8 cellular contexts compared by ENCODE assay signal in genomic region chr2:156400704-156401678, GRCh38. TPM values are rescaled to one million over a fixed set of nuclear protein-coding genes. Genes with fewer than 3 reads are reported as not detected.
A peak's percentile ranks its signal among the peaks of the same experiment; 100 is the strongest.
DNase-seq lines count a peak whose midpoint lies in the region; ATAC-seq and TF ChIP-seq lines count a peak whose summit lies in the region.

No MANE protein-coding gene starts in this region.

- H3K27ac ChIP-seq in PC-3 (ENCODE audit: low read length) (peak overlapping the region; percentile 91), esophagus muscularis mucosa (replicated peaks in 1 of 4) (peak overlapping the region; percentile 88 to 97 (median 92)), muscle layer of colon (ENCODE audit: low read depth, low read length) (peak overlapping the region; percentile 98)

- ATAC-seq in GM21723 (IDR thresholded peaks at IDR 0.05; ENCODE audit: unreplicated experiment) (peak; percentile 66), PC-3 (peak; percentile 73)

- 1% methylated on average over 19 of the region's 19 CpGs for WGBS in esophagus muscularis mucosa

- CTCF ChIA-PET in PC-3 (lab: Charles Lee), result no interaction called here

- peak overlapping the region; percentile 74 for H3K4me3 ChIP-seq in Jurkat, Clone E6-1 (ENCODE audit: low read length)
- peak overlapping the region; percentile 74 for H3K4me3 ChIP-seq in PC-3 (ENCODE audit: low read length)
- peak overlapping the region; percentile 59 to 76 (median 69) for H3K4me3 ChIP-seq in esophagus muscularis mucosa
- peak overlapping the region; percentile 81 to 88 for H3K4me3 ChIP-seq in muscle layer of colon (ENCODE audit: low read depth in 1 of 2, low read length in 2 of 2)

- intact Hi-C loops in PC-3 (cut with micrococcal nuclease), result loop anchor here (1.0 to 10.0 kb wide), 9 partner anchors 30 to 1026 kb away; no protein-coding TSS in a partner anchor
- intact Hi-C loops in esophagus muscularis mucosa (cut with DNase I), result loop anchor here (2.0 to 10.0 kb wide), 3 partner anchors 36 to 194 kb away; partner anchors contain the start of gene GPD2

- H3K9me2 ChIP-seq in PC-3 (replicated peaks; ENCODE audit: low read length), result no peaks in the 10 kb centered on the region

- H3K79me2 ChIP-seq in PC-3 (ENCODE audit: low read length), result no peaks in the 10 kb centered on the region

- H3K4me2 ChIP-seq in PC-3 (ENCODE audit: low read length), result peak overlapping the region; percentile 97

- H3K9ac ChIP-seq in PC-3 (ENCODE audit: low read length), result peak overlapping the region; percentile 83
- peak overlapping the region; percentile 83 for H3K9ac ChIP-seq in muscle layer of colon (ENCODE audit: low read length)

- H3K27me3 ChIP-seq in PC-3 (ENCODE audit: low read length) (no peaks in the 10 kb centered on the region), esophagus muscularis mucosa (no peaks in the 10 kb centered on the region), muscle layer of colon (ENCODE audit: control insufficient read depth in 1 of 2, insufficient read depth in 2 of 2, low read length in 2 of 2) (no peaks in the 10 kb centered on the region)

- H3K9me3 ChIP-seq in PC-3 (ENCODE audit: low read length) (no peaks in the 10 kb centered on the region), esophagus muscularis mucosa (peaks cover 0 to 4% (median 0%) of the 10 kb centered on the region in 4 donors), muscle layer of colon (ENCODE audit: low read length) (no peaks in the 10 kb centered on the region)

- TF ChIP-seq CTCF in PC-3 (conservative IDR thresholded peaks at IDR 0.05; ENCODE audit: low read depth, low read length) (no peak), esophagus muscularis mucosa (IDR thresholded peaks at IDR 0.05) (no peak)

- peak; percentile 15 for TF ChIP-seq POLR2A in esophagus muscularis mucosa (IDR thresholded peaks at IDR 0.05; ENCODE audit: low read depth)

- no peak for TF ChIP-seq EP300 in esophagus muscularis mucosa (IDR thresholded peaks at IDR 0.05)

- POLR2A ChIA-PET in PC-3 (lab: Charles Lee; ENCODE audit: unreplicated experiment), result no interaction called here

- H3F3A ChIP-seq in PC-3 (ENCODE audit: low read length, unreplicated experiment), result peaks cover 8% of the 10 kb centered on the region

- H4K20me1 ChIP-seq in PC-3 (ENCODE audit: low read length), result no peaks in the 10 kb centered on the region

- DNase-seq in DMS 273 treated with DMSO at 0.1 percent for 48 hours (lab: John Stamatoyannopoulos, UW) (peak; percentile 87), PC-3 (peak; percentile 83), esophagus muscularis mucosa (ENCODE audit: extremely low spot score) (peak; percentile 97)
- peak; percentile 74 for DNase-seq in Jurkat, Clone E6-1 (ENCODE audit: low read depth, low spot score)
- DNase-seq in activated T-cell treated with anti-CD3 and anti-CD28 coated beads, Interleukin-2, amount 50 U/mL, for 48 hours, result peak; percentile 87 to 88
- peak; percentile 65 to 79 for DNase-seq in stimulated activated CD8-positive, alpha-beta memory T cell treated with anti-CD3 and anti-CD28 coated beads, Interleukin-4, amount 100 ng/mL, for 4 hours (ENCODE audit: low read depth in 2 of 2, low spot score in 1 of 2)

- peaks cover 21% of the 10 kb centered on the region for H3K4me1 ChIP-seq in PC-3 (ENCODE audit: insufficient read depth, low read length)
- peaks cover 7 to 13% (median 9%) of the 10 kb centered on the region in 4 donors for H3K4me1 ChIP-seq in esophagus muscularis mucosa
- peaks cover 7% of the 10 kb centered on the region for H3K4me1 ChIP-seq in muscle layer of colon (ENCODE audit: insufficient read depth, low read length)

- BruUV-seq in PC-3 (replicated peaks; lab: Mats Ljungman, UMichigan), result no TSS peak

- H3K36me3 ChIP-seq in PC-3 (ENCODE audit: low read depth, low read length) (no peaks in the 10 kb centered on the region), esophagus muscularis mucosa (no peaks in the 10 kb centered on the region), muscle layer of colon (ENCODE audit: insufficient read depth, low read length) (no peaks in the 10 kb centered on the region)

- peak overlapping the region; percentile 88 for H2AFZ ChIP-seq in PC-3 (ENCODE audit: low read length)

RNA-seq across cellular contexts. Expression of gene GPD2, which starts 35.2 kb away (rescaled TPM):
- polyA plus RNA-seq in Jurkat, Clone E6-1 (2012; ENCODE audit: insufficient read depth, insufficient read length), result 8.7 TPM
- 91.3 and 107 TPM in 2 replicates for total RNA-seq in PC-3 (2014; rRNA removed)
- 10 to 100 TPM; 19.5 to 26.0 (median 22.5) TPM for total RNA-seq in esophagus muscularis mucosa

Comparison
In these comparisons a context has a peak if more than half of its experiments do, and no peak if none do; other contexts are left out.
1. Peak in every context shown above with its lines: DNase-seq, ATAC-seq, H3K4me3 ChIP-seq and H3K27ac ChIP-seq.